Comparison of ENCODE assay signal across 26 cellular contexts in genomic region chr2:53516650-53517049, GRCh38.
A peak's percentile ranks its signal among the peaks of the same experiment; 100 is the strongest.
DNase-seq lines count a peak whose midpoint lies in the region; ATAC-seq and TF ChIP-seq lines count a peak whose summit lies in the region.
"Had no signal": no experiment of that assay in that cellular context is flagged by ENCODE, and none has a peak within 500 bp of the region (broad histone marks: within the 10 kb centered on the region; RNA-seq: fewer than 3 reads in every experiment).

No MANE protein-coding gene starts in this region.

- H4K20me1 ChIP-seq in OCI-LY3 (ENCODE audit: insufficient read depth, low read length) = no peaks in the 10 kb centered on the region
- H4K20me1 ChIP-seq: BLaER1 had no signal

- H3K9ac ChIP-seq in OCI-LY3 (ENCODE audit: low read length) = no peak overlapping the region; the same call in 1 of the 2 replicates
- H3K9ac ChIP-seq: BLaER1 had no signal

- TF ChIP-seq CTCF in OCI-LY3 (IDR thresholded peaks at IDR 0.05; ENCODE audit: low read depth, low read length) = no peak

- ATAC-seq in GM18511 (IDR thresholded peaks at IDR 0.05; ENCODE audit: unreplicated experiment) = peak; percentile 67
- peak; percentile 45 for ATAC-seq in GM18870 (IDR thresholded peaks at IDR 0.05; ENCODE audit: unreplicated experiment)
- peak; percentile 47 for ATAC-seq in HG02759 (IDR thresholded peaks at IDR 0.05; ENCODE audit: unreplicated experiment)
- ATAC-seq in GM21717 (IDR thresholded peaks at IDR 0.05; ENCODE audit: unreplicated experiment) = no peak
- ATAC-seq: GM23338, Right ventricle myocardium inferior had no signal

- peak overlapping the region; percentile 47 for H2AFZ ChIP-seq in OCI-LY3 (ENCODE audit: low read depth, low read length)
- H2AFZ ChIP-seq: PC-9 had no signal

- peak overlapping the region; percentile 72 for H3K4me2 ChIP-seq in OCI-LY3 (ENCODE audit: low read length)
- H3K4me2 ChIP-seq: BLaER1, GM23338, PC-9 had no signal

- H3K9me3 ChIP-seq in OCI-LY3 (ENCODE audit: insufficient read depth, low read length) = no peaks in the 10 kb centered on the region
- H3K9me3 ChIP-seq: BLaER1, HAP-1, SJSA1 had no signal

- H3K27me3 ChIP-seq in OCI-LY3 (ENCODE audit: low read depth, low read length) = no peaks in the 10 kb centered on the region
- H3K27me3 ChIP-seq: BLaER1, SJSA1 had no signal

- DNase-seq in NCI-H82 treated with DMSO at 0.1 percent for 48 hours (lab: John Stamatoyannopoulos, UW; ENCODE audit: unreplicated experiment) (no peak), cerebellum (ENCODE audit: low spot score) (no peak), SHP77 treated with DMSO at 0.1 percent for 48 hours (lab: John Stamatoyannopoulos, UW) (no peak)
- DNase-seq: CD4-positive, CD25-positive, alpha-beta regulatory T cell; COR-L47; DMS79; EL; GDM1; NCI-H1048; NCI-H1417; NCI-H1694; NCI-H2029 treated with DMSO at 0.1 percent for 48 hours; NCI-H446 treated with DMSO at 0.1 percent for 48 hours; NCI-H526; PC-9; T-helper 2 cell had no signal

- no peaks in the 10 kb centered on the region for H3K36me3 ChIP-seq in OCI-LY3 (replicated peaks; ENCODE audit: low read depth, low read length)
- H3K36me3 ChIP-seq: BLaER1, HAP-1, SJSA1 had no signal

- no peaks in the 10 kb centered on the region for H3K79me2 ChIP-seq in OCI-LY3 (ENCODE audit: low read length)

- H3K27ac ChIP-seq in OCI-LY3 (ENCODE audit: low read length) = no peak overlapping the region
- H3K27ac ChIP-seq: BLaER1, PC-9, SJSA1 had no signal

- H3K4me1 ChIP-seq in OCI-LY3 (ENCODE audit: low read length) = peaks cover 30% of the 10 kb centered on the region
- H3K4me1 ChIP-seq: BLaER1 had no signal

- peak overlapping the region; percentile 40 for H3K4me3 ChIP-seq in OCI-LY3 (ENCODE audit: low read length)
- H3K4me3 ChIP-seq: BLaER1, GM23338, HAP-1, PC-9, SJSA1 had no signal
